ENCODE assay signal across 11 cellular contexts in the genomic region with DNA sequence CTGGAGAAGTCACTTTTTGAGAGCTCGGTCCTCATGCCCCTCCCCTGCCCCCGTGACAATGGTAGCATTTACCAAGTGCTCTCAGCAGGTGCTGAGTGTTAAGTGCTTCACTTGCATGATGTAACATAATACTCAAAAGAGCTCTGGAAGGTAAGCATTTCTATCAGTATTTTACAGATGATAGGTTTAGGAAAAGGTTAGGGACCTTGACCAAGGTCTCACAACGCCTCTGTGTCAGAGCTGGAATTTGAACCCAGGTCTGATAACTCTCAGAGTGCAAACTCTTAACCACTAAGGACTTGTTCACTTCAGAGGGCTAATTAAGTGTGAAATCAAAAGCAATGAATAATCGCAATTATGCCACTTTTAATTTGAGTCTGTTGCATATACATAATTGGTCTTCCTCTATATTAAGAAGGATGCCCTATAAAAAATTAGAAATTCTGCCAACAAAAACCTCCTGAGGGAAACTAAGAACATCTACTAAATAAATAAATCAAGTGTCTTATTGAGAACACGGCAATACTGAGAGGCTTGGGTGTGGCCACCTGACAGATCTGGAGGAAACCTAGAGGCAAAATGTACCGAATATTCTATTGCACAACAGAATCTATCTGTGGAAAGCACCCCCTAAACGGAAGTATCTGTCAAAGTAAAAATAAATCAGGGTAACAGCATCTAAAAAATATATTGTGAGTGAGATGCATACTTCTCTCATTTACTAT.
DNase-seq lines count a peak whose midpoint lies in the region; ATAC-seq and TF ChIP-seq lines count a peak whose summit lies in the region.
"Had no signal": no experiment of that assay in that cellular context is flagged by ENCODE, and none has a peak within 500 bp of the region (broad histone marks: within the 10 kb centered on the region; RNA-seq: fewer than 3 reads in every experiment).

No MANE protein-coding gene starts in this region.

- intact Hi-C loops in A673 (cut with micrococcal nuclease; ENCODE audit: unreplicated experiment), result no loop called here

- TF ChIP-seq CTCF in A673 (conservative IDR thresholded peaks at IDR 0.05; ENCODE audit: low read depth, low read length) (no peak), OCI-LY3 (IDR thresholded peaks at IDR 0.05; ENCODE audit: low read depth, low read length) (no peak)

- no peaks in the 10 kb centered on the region for H3K79me2 ChIP-seq in OCI-LY3 (ENCODE audit: low read length)

- CTCF ChIA-PET in A673 (lab: Charles Lee), result no interaction called here

- H3K27me3 ChIP-seq in A673 (replicated peaks; ENCODE audit: insufficient read depth, low read depth, low read length, poor library complexity) (no peaks in the 10 kb centered on the region), OCI-LY3 (ENCODE audit: low read depth, low read length) (peaks cover 23% of the 10 kb centered on the region)
- H3K27me3 ChIP-seq: ovary, tibial artery had no signal

- H3K9me3 ChIP-seq in A673 (ENCODE audit: low read depth, low read length, poor library complexity, severe bottlenecking) (no peaks in the 10 kb centered on the region), OCI-LY3 (ENCODE audit: insufficient read depth, low read length) (no peaks in the 10 kb centered on the region)
- H3K9me3 ChIP-seq: ovary, tibial artery had no signal

- POLR2A ChIA-PET in A673 (lab: Charles Lee; ENCODE audit: low non-redundant PET), result no interaction called here

- no peaks in the 10 kb centered on the region for H4K20me1 ChIP-seq in OCI-LY3 (ENCODE audit: insufficient read depth, low read length)

- ATAC-seq in HG02840 (IDR thresholded peaks at IDR 0.05; ENCODE audit: low FRiP score, unreplicated experiment), result no peak

- no peak overlapping the region; the same call in 1 of the 2 replicates for H3K9ac ChIP-seq in OCI-LY3 (ENCODE audit: low read length)

- H3K4me3 ChIP-seq in A673 (ENCODE audit: low read depth, low read length, poor library complexity, severe bottlenecking) (no peak overlapping the region), OCI-LY3 (ENCODE audit: low read length) (peak overlapping the region; percentile 47)
- H3K4me3 ChIP-seq: ovary, tibial artery had no signal

- H3K4me2 ChIP-seq in OCI-LY3 (ENCODE audit: low read length), result peak overlapping the region; percentile 53

- H3K36me3 ChIP-seq in A673 (ENCODE audit: insufficient read depth, low read length, poor library complexity, severe bottlenecking) (no peaks in the 10 kb centered on the region), OCI-LY3 (replicated peaks; ENCODE audit: low read depth, low read length) (no peaks in the 10 kb centered on the region)
- H3K36me3 ChIP-seq: ovary, tibial artery had no signal

- no peak for TF ChIP-seq POLR2A in erythroblast (IDR thresholded peaks at IDR 0.05; ENCODE audit: low read length)

- DNase-seq in A673 (ENCODE audit: low spot score) (peak; percentile 43), DMS79 treated with DMSO at 0.1 percent for 48 hours (lab: John Stamatoyannopoulos, UW) (peak; percentile 50), erythroblast (lab: John Stamatoyannopoulos, UW) (peak; percentile 18 to 25), LoVo (ENCODE audit: low spot score) (no peak), NCI-H446 treated with DMSO at 0.1 percent for 48 hours (lab: John Stamatoyannopoulos, UW) (no peak)
- no peak for DNase-seq in activated CD4-positive, CD25-positive, alpha-beta regulatory T cell (lab: John Stamatoyannopoulos, UW)
- DNase-seq: ovary; stimulated activated CD4-positive, alpha-beta T cell treated with anti-CD3 and anti-CD28 coated beads, Interleukin-2, amount 100 ng/mL, for 48 hours; tibial artery had no signal

- no peak overlapping the region for H3K27ac ChIP-seq in A673 (ENCODE audit: low read depth, low read length, poor library complexity, severe bottlenecking)
- no peak overlapping the region for H3K27ac ChIP-seq in OCI-LY3 (ENCODE audit: low read length)
- H3K27ac ChIP-seq: ovary, tibial artery had no signal

- BruUV-seq in A673 (replicated peaks; lab: Mats Ljungman, UMichigan), result no TSS peak

- H2AFZ ChIP-seq in OCI-LY3 (ENCODE audit: low read depth, low read length), result no peak overlapping the region

- H3K4me1 ChIP-seq in A673 (ENCODE audit: insufficient read depth, low read length, poor library complexity, severe bottlenecking), result peaks cover 16% of the 10 kb centered on the region
- peaks cover 41% of the 10 kb centered on the region for H3K4me1 ChIP-seq in OCI-LY3 (ENCODE audit: low read length)

Comparison
In these comparisons a context has a peak if more than half of its experiments do, and no peak if none do; other contexts are left out.
1. DNase-seq: peak in A673 (single experiment), DMS79 treated with DMSO at 0.1 percent for 48 hours (single experiment) and erythroblast (2 of 2); none in activated CD4-positive, CD25-positive, alpha-beta regulatory T cell (0 of 4), LoVo (single experiment) and NCI-H446 treated with DMSO at 0.1 percent for 48 hours (single experiment).